Comparison of ENCODE assay signal across 19 cellular contexts in the genomic region with DNA sequence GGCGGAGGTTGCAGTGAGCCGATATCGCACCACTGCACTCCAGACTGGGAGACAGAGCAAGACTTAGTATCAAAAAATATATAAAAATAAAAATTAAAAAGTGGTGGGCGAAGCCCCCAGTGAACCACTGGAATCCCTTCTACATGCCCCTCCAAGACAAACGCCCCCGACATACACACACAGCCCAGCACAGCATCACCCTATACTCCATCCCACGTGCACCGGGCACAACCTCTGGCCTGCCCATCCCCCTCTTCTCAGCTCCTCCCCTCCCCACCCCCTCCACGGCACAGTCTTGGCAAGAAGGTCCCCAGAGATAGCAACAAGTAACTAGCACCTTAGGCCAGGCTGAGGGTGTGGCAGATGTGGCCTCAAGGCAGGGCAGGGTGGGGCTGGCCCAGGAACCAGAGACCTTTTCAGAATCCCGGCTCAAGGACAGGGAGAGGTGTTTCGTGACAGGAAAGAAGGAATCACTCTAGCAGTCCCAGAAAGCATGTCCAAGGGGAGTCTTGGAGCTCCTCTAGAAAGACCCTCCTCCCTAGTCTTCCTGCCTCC. TPM values are rescaled to one million over a fixed set of nuclear protein-coding genes. Genes with fewer than 3 reads are reported as not detected.
"Had no signal": no experiment of that assay in that cellular context is flagged by ENCODE, and none has a peak within 500 bp of the region (broad histone marks: within the 10 kb centered on the region; RNA-seq: fewer than 3 reads in every experiment).

No MANE protein-coding gene starts in this region.

- ATAC-seq: effector memory CD8-positive, alpha-beta T cell; sciatic nerve had no signal

- H3K4me3 ChIP-seq: ovary, spleen, tibial artery, vagina had no signal

- H3K27me3 ChIP-seq: ovary had no signal

- H3K4me1 ChIP-seq: vagina had no signal

- DNase-seq: activated B cell treated with CpG ODN at 0.5 μM for 24 hours; activated CD4-positive, alpha-beta T cell treated with anti-CD3 and anti-CD28 coated beads, Interleukin-2, amount 10 ng/mL, durations not matched to agents 7 days and 5 days; activated CD8-positive, alpha-beta memory T cell treated with anti-CD3 and anti-CD28 coated beads for 24 hours; activated naive CD8-positive, alpha-beta T cell treated with anti-CD3 and anti-CD28 coated beads, Interleukin-2, amount 10 ng/mL, durations not matched to agents 7 days and 5 days; anterior cingulate cortex; cerebellar nuclear complex; effector memory CD8-positive, alpha-beta T cell; foreskin melanocyte; head of caudate nucleus; ovary; spleen; stimulated activated naive B cell treated with anti-CD40 and anti-IgM and Interleukin-4, amounts not matched to agents 10 μg/mL and 1 μg/mL and 100 μg/mL, for 72 hours; tibial artery had no signal

- H3K27ac ChIP-seq: ovary, spleen, tibial artery, vagina had no signal

- H3K9me3 ChIP-seq: ovary, spleen, tibial artery, vagina had no signal

- FAIRE-seq: TTC549 had no signal

- H3K36me3 ChIP-seq: ovary, spleen, tibial artery, vagina had no signal

RNA-seq across cellular contexts. Expression of a gene that starts 54.2 kb away (rescaled TPM):
- total RNA-seq: myocyte had no signal
- polyA plus RNA-seq: fibroblast of lung, neural cell had no signal
